Comparison of ENCODE assay signal across 27 cellular contexts in genomic region chr7:85111761-85112160, GRCh38.
"Had no signal": no experiment of that assay in that cellular context is flagged by ENCODE, and none has a peak within 500 bp of the region (broad histone marks: within the 10 kb centered on the region; RNA-seq: fewer than 3 reads in every experiment).

No MANE protein-coding gene starts in this region.

- H3K4me1 Mint-ChIP-seq: activated CD4-positive, alpha-beta T cell treated with anti-CD3 and anti-CD28 coated beads, Interleukin-2, amount 10 ng/mL, durations not matched to agents 24 days and 14 days; activated CD8-positive, alpha-beta memory T cell treated with anti-CD3 and anti-CD28 coated beads, Interleukin-2, amount 10 ng/mL, durations not matched to agents 7 days and 5 days; activated naive CD8-positive, alpha-beta T cell treated with anti-CD3 and anti-CD28 coated beads, Interleukin-2, amount 50 U/mL, for 24 hours; naive thymus-derived CD4-positive, alpha-beta T cell; neural progenitor cell; T-helper 17 cell had no signal

- H3K27ac Mint-ChIP-seq: activated CD4-positive, alpha-beta T cell treated with anti-CD3 and anti-CD28 coated beads, Interleukin-2, amount 10 ng/mL, durations not matched to agents 24 days and 14 days; activated CD8-positive, alpha-beta memory T cell treated with anti-CD3 and anti-CD28 coated beads, Interleukin-2, amount 10 ng/mL, durations not matched to agents 7 days and 5 days; activated CD8-positive, alpha-beta T cell treated with anti-CD3 and anti-CD28 coated beads for 36 hours; activated naive CD8-positive, alpha-beta T cell treated with anti-CD3 and anti-CD28 coated beads, Interleukin-2, amount 50 U/mL, for 24 hours; activated T-helper 1 cell treated with anti-CD3 and anti-CD28 coated beads, Interleukin-12 subunit alpha, Interleukin-12 subunit beta, Interleukin-2, Interleukin-4 antibody, amounts not matched to agents 30 ng/mL and 10 ng/mL and 1 ng/mL, durations not matched to agents 14 hours and 24 hours and 36 hours; naive thymus-derived CD4-positive, alpha-beta T cell; neural progenitor cell; T-helper 17 cell had no signal

- H3K9me3 Mint-ChIP-seq: activated CD4-positive, alpha-beta T cell treated with anti-CD3 and anti-CD28 coated beads, Interleukin-2, amount 10 ng/mL, durations not matched to agents 24 days and 14 days; activated CD8-positive, alpha-beta T cell treated with anti-CD3 and anti-CD28 coated beads for 36 hours; activated naive CD8-positive, alpha-beta T cell treated with anti-CD3 and anti-CD28 coated beads, Interleukin-2, amount 50 U/mL, for 24 hours; activated T-helper 1 cell treated with anti-CD3 and anti-CD28 coated beads, Interleukin-12 subunit alpha, Interleukin-12 subunit beta, Interleukin-2, Interleukin-4 antibody, amounts not matched to agents 30 ng/mL and 10 ng/mL and 1 ng/mL, durations not matched to agents 14 hours and 24 hours and 36 hours; neural progenitor cell had no signal

- ATAC-seq: activated CD8-positive, alpha-beta memory T cell treated with anti-CD3 and anti-CD28 coated beads, Interleukin-2, amount 10 ng/mL, durations not matched to agents 7 days and 5 days; activated CD8-positive, alpha-beta T cell treated with anti-CD3 and anti-CD28 coated beads for 36 hours; activated naive CD8-positive, alpha-beta T cell treated with anti-CD3 and anti-CD28 coated beads, Interleukin-2, amount 50 U/mL, for 24 hours; heart left ventricle; left lobe of liver; lower lobe of right lung; naive thymus-derived CD4-positive, alpha-beta T cell; T-helper 17 cell; upper lobe of right lung had no signal

- DNase-seq: activated CD4-positive, alpha-beta T cell treated with anti-CD3 and anti-CD28 coated beads, Interleukin-2, amount 10 ng/mL, durations not matched to agents 24 days and 14 days; activated CD4-positive, CD25-positive, alpha-beta regulatory T cell; activated CD8-positive, alpha-beta memory T cell treated with anti-CD3 and anti-CD28 coated beads, Interleukin-2, amount 10 ng/mL, durations not matched to agents 7 days and 5 days; activated CD8-positive, alpha-beta T cell treated with anti-CD3 and anti-CD28 coated beads for 36 hours; activated gamma-delta T cell; activated naive CD4-positive, alpha-beta T cell treated with anti-CD3 and anti-CD28 coated beads, Interleukin-2, amount 50 U/mL, for 16 hours; activated naive CD8-positive, alpha-beta T cell treated with anti-CD3 and anti-CD28 coated beads, Interleukin-2, amount 50 U/mL, for 24 hours; activated T-cell treated with anti-CD3 and anti-CD28 coated beads for 4 hours; caudate nucleus; dermis blood vessel endothelial cell; effector CD8-positive, alpha-beta T cell; erythroblast; heart left ventricle; lower lobe of right lung; naive thymus-derived CD4-positive, alpha-beta T cell; ovary; spleen; stimulated activated CD4-positive, alpha-beta T cell treated with anti-CD3 and anti-CD28 coated beads, Interleukin-4, amount 100 ng/mL, for 1 hour; stimulated activated naive CD4-positive, alpha-beta T cell; SW 1271; T-helper 17 cell; thyroid gland; upper lobe of right lung had no signal

- FAIRE-seq: keratinocyte had no signal

- H3K27me3 Mint-ChIP-seq: activated CD4-positive, alpha-beta T cell treated with anti-CD3 and anti-CD28 coated beads, Interleukin-2, amount 10 ng/mL, durations not matched to agents 24 days and 14 days; activated CD8-positive, alpha-beta memory T cell treated with anti-CD3 and anti-CD28 coated beads, Interleukin-2, amount 10 ng/mL, durations not matched to agents 7 days and 5 days; activated CD8-positive, alpha-beta T cell treated with anti-CD3 and anti-CD28 coated beads for 36 hours; activated naive CD8-positive, alpha-beta T cell treated with anti-CD3 and anti-CD28 coated beads, Interleukin-2, amount 50 U/mL, for 24 hours; naive thymus-derived CD4-positive, alpha-beta T cell; T-helper 17 cell had no signal

- H3K4me3 Mint-ChIP-seq: activated CD4-positive, alpha-beta T cell treated with anti-CD3 and anti-CD28 coated beads, Interleukin-2, amount 10 ng/mL, durations not matched to agents 24 days and 14 days; activated CD8-positive, alpha-beta memory T cell treated with anti-CD3 and anti-CD28 coated beads, Interleukin-2, amount 10 ng/mL, durations not matched to agents 7 days and 5 days; activated CD8-positive, alpha-beta T cell treated with anti-CD3 and anti-CD28 coated beads for 36 hours; activated naive CD8-positive, alpha-beta T cell treated with anti-CD3 and anti-CD28 coated beads, Interleukin-2, amount 50 U/mL, for 24 hours; activated T-helper 1 cell treated with anti-CD3 and anti-CD28 coated beads, Interleukin-12 subunit alpha, Interleukin-12 subunit beta, Interleukin-2, Interleukin-4 antibody, amounts not matched to agents 30 ng/mL and 10 ng/mL and 1 ng/mL, durations not matched to agents 14 hours and 24 hours and 36 hours; naive thymus-derived CD4-positive, alpha-beta T cell; neural progenitor cell; T-helper 17 cell had no signal

- H3K36me3 Mint-ChIP-seq: activated CD8-positive, alpha-beta memory T cell treated with anti-CD3 and anti-CD28 coated beads, Interleukin-2, amount 10 ng/mL, durations not matched to agents 7 days and 5 days; naive thymus-derived CD4-positive, alpha-beta T cell; neural progenitor cell had no signal
